ENCODE assay signal across 27 cellular contexts in genomic region chr1:68449901-68450300, GRCh38. TPM values are rescaled to one million over a fixed set of nuclear protein-coding genes. Genes with fewer than 3 reads are reported as not detected.
DNase-seq lines count a peak whose midpoint lies in the region; ATAC-seq and TF ChIP-seq lines count a peak whose summit lies in the region.
"Had no signal": no experiment of that assay in that cellular context is flagged by ENCODE, and none has a peak within 500 bp of the region (broad histone marks: within the 10 kb centered on the region; RNA-seq: fewer than 3 reads in every experiment).

TSS of gene RPE65 (minus strand) at chr1:68449954. CDS start at chr1:68449905, 49 bp downstream.

- H3K9me3 Mint-ChIP-seq in endothelial cell (ENCODE audit: unreplicated experiment): no peaks in the 10 kb centered on the region
- H3K9me3 Mint-ChIP-seq: activated CD4-positive, alpha-beta T cell treated with anti-CD3 and anti-CD28 coated beads, Interleukin-2, amount 10 ng/mL, durations not matched to agents 24 days and 14 days; activated naive CD8-positive, alpha-beta T cell treated with anti-CD3 and anti-CD28 coated beads, Interleukin-2, amount 10 ng/mL, durations not matched to agents 7 days and 5 days; activated T-helper 17 cell treated with anti-CD3 and anti-CD28 coated beads, Interleukin-2, amount 50 U/mL, for 72 hours; CD4-positive, alpha-beta memory T cell; naive B cell; stimulated activated naive B cell treated with anti-CD40 and anti-IgM and Interleukin-4, amounts not matched to agents 10 μg/mL and 1 μg/mL and 100 μg/mL, for 72 hours had no signal

- no peak within 1 kb of the TSS for H3K27ac Mint-ChIP-seq in endothelial cell (ENCODE audit: unreplicated experiment)
- H3K27ac Mint-ChIP-seq: activated CD4-positive, alpha-beta T cell treated with anti-CD3 and anti-CD28 coated beads, Interleukin-2, amount 10 ng/mL, durations not matched to agents 24 days and 14 days; activated naive CD8-positive, alpha-beta T cell treated with anti-CD3 and anti-CD28 coated beads, Interleukin-2, amount 10 ng/mL, durations not matched to agents 7 days and 5 days; activated T-helper 17 cell treated with anti-CD3 and anti-CD28 coated beads, Interleukin-2, amount 50 U/mL, for 72 hours; CD4-positive, alpha-beta memory T cell; naive B cell; stimulated activated naive B cell treated with anti-CD40 and anti-IgM and Interleukin-4, amounts not matched to agents 10 μg/mL and 1 μg/mL and 100 μg/mL, for 72 hours had no signal

- H3K36me3 Mint-ChIP-seq in endothelial cell (ENCODE audit: low read depth, unreplicated experiment): no peaks in the 10 kb centered on the region
- H3K36me3 Mint-ChIP-seq: activated naive CD8-positive, alpha-beta T cell treated with anti-CD3 and anti-CD28 coated beads, Interleukin-2, amount 10 ng/mL, durations not matched to agents 7 days and 5 days; CD4-positive, alpha-beta memory T cell; naive B cell; stimulated activated naive B cell treated with anti-CD40 and anti-IgM and Interleukin-4, amounts not matched to agents 10 μg/mL and 1 μg/mL and 100 μg/mL, for 72 hours had no signal

- in situ Hi-C loops in astrocyte of the spinal cord (cut with HindIII; ENCODE audit: low sequenced_read_pairs): no loop called here

- no peak for ATAC-seq in HG03571 (IDR thresholded peaks at IDR 0.05; ENCODE audit: unreplicated experiment)
- ATAC-seq: activated T-helper 17 cell treated with anti-CD3 and anti-CD28 coated beads, Interleukin-2, amount 50 U/mL, for 72 hours; GM12878; stimulated activated naive B cell treated with anti-CD40 and anti-IgM and Interleukin-4, amounts not matched to agents 10 μg/mL and 1 μg/mL and 100 μg/mL, for 72 hours had no signal

- peaks cover 2% of the 10 kb centered on the region for H3K27me3 Mint-ChIP-seq in endothelial cell (ENCODE audit: unreplicated experiment)
- H3K27me3 Mint-ChIP-seq: activated naive CD8-positive, alpha-beta T cell treated with anti-CD3 and anti-CD28 coated beads, Interleukin-2, amount 10 ng/mL, durations not matched to agents 7 days and 5 days; CD4-positive, alpha-beta memory T cell had no signal

- no peak within 1 kb of the TSS for H3K4me3 Mint-ChIP-seq in endothelial cell (ENCODE audit: unreplicated experiment)
- H3K4me3 Mint-ChIP-seq: activated CD4-positive, alpha-beta T cell treated with anti-CD3 and anti-CD28 coated beads, Interleukin-2, amount 10 ng/mL, durations not matched to agents 24 days and 14 days; activated naive CD8-positive, alpha-beta T cell treated with anti-CD3 and anti-CD28 coated beads, Interleukin-2, amount 10 ng/mL, durations not matched to agents 7 days and 5 days; activated T-helper 17 cell treated with anti-CD3 and anti-CD28 coated beads, Interleukin-2, amount 50 U/mL, for 72 hours; CD4-positive, alpha-beta memory T cell; naive B cell; stimulated activated naive B cell treated with anti-CD40 and anti-IgM and Interleukin-4, amounts not matched to agents 10 μg/mL and 1 μg/mL and 100 μg/mL, for 72 hours had no signal

- H3K4me1 Mint-ChIP-seq in endothelial cell (ENCODE audit: unreplicated experiment): no peaks in the 10 kb centered on the region
- H3K4me1 Mint-ChIP-seq: activated CD4-positive, alpha-beta T cell treated with anti-CD3 and anti-CD28 coated beads, Interleukin-2, amount 10 ng/mL, durations not matched to agents 24 days and 14 days; activated naive CD8-positive, alpha-beta T cell treated with anti-CD3 and anti-CD28 coated beads, Interleukin-2, amount 10 ng/mL, durations not matched to agents 7 days and 5 days; activated T-helper 17 cell treated with anti-CD3 and anti-CD28 coated beads, Interleukin-2, amount 50 U/mL, for 72 hours; CD4-positive, alpha-beta memory T cell; naive B cell; stimulated activated naive B cell treated with anti-CD40 and anti-IgM and Interleukin-4, amounts not matched to agents 10 μg/mL and 1 μg/mL and 100 μg/mL, for 72 hours had no signal

- TF ChIP-seq CTCF in astrocyte of the spinal cord (IDR thresholded peaks at IDR 0.05; ENCODE audit: low read depth, low read length) (no peak), endothelial cell (IDR thresholded peaks at IDR 0.05; ENCODE audit: unreplicated experiment) (no peak)

- no peak within 1 kb of the TSS for H3K4me3 ChIP-seq in astrocyte of the spinal cord (ENCODE audit: low read depth, low read length)
- H3K4me3 ChIP-seq: GM12878, lung, sigmoid colon, thoracic aorta had no signal

- DNase-seq in Daoy (ENCODE audit: low read depth): peak; percentile 16
- peak; percentile 55 for DNase-seq in NCI-H2171 treated with DMSO at 0.1 percent for 48 hours (lab: John Stamatoyannopoulos, UW)
- peak; percentile 59 for DNase-seq in astrocyte of the spinal cord (ENCODE audit: low read depth, low spot score)
- peak; percentile 81 for DNase-seq in myocyte (ENCODE audit: low read depth)
- DNase-seq in endothelial cell (ENCODE audit: low spot score): no peak
- DNase-seq in middle frontal gyrus (ENCODE audit: extremely low spot score, low spot score): no peak
- DNase-seq: activated CD4-positive, alpha-beta T cell treated with anti-CD3 and anti-CD28 coated beads, Interleukin-2, amount 10 ng/mL, durations not matched to agents 24 days and 14 days; activated naive CD8-positive, alpha-beta T cell treated with anti-CD3 and anti-CD28 coated beads, Interleukin-2, amount 10 ng/mL, durations not matched to agents 7 days and 5 days; CD4-positive, alpha-beta memory T cell; foreskin fibroblast; GOT3; KBM-7; naive B cell; NCI-H2029 treated with DMSO at 0.1 percent for 48 hours; NCI-H510A treated with DMSO at 0.1 percent for 48 hours; Right ventricle myocardium superior; sigmoid colon; stimulated activated naive B cell treated with anti-CD40 and anti-IgM and Interleukin-4, amounts not matched to agents 10 μg/mL and 1 μg/mL and 100 μg/mL, for 72 hours had no signal

RNA-seq across cellular contexts. Expression of gene RPE65, which starts in this region (rescaled TPM):
- under 0.01 TPM in 1 of 2 replicates, not detected in the other for total RNA-seq in Daoy (2014; rRNA removed; shearing (Covaris generic))
- 0.36 and 0.80 TPM in 2 replicates for total RNA-seq in myocyte
- polyA plus RNA-seq in myocyte (2012): not detected
- not detected for total RNA-seq in endothelial cell (ENCODE audit: unreplicated experiment)
- total RNA-seq: activated CD4-positive, alpha-beta T cell treated with anti-CD3 and anti-CD28 coated beads, Interleukin-2, amount 10 ng/mL, durations not matched to agents 24 days and 14 days; activated naive CD8-positive, alpha-beta T cell treated with anti-CD3 and anti-CD28 coated beads, Interleukin-2, amount 10 ng/mL, durations not matched to agents 7 days and 5 days; activated T-helper 17 cell treated with anti-CD3 and anti-CD28 coated beads, Interleukin-2, amount 50 U/mL, for 72 hours; CD4-positive, alpha-beta memory T cell; dermis microvascular lymphatic vessel endothelial cell; GM12878; osteocyte; Right ventricle myocardium superior; sigmoid colon; T-helper 1 cell treated with Interleukin-12 subunit alpha and Interleukin-12 subunit beta and Interleukin-4 antibody, amounts not matched to agents 30 ng/mL and 1 ng/mL, for 36 hours; thoracic aorta had no signal
- polyA plus RNA-seq: CD4-positive, alpha-beta memory T cell; GM12878; keratinocyte had no signal

Comparison
In these comparisons a context has a peak if more than half of its experiments do, and no peak if none do; other contexts are left out.
1. Peak in DNase-seq in Daoy; RNA of the gene not detected or under 1 TPM.
2. Peak in DNase-seq in myocyte; RNA of the gene not detected or under 1 TPM.
3. DNase-seq: peak in NCI-H2171 treated with DMSO at 0.1 percent for 48 hours (single experiment) and astrocyte of the spinal cord (single experiment); none in endothelial cell (single experiment) and middle frontal gyrus (single experiment).